14 cellular contexts compared by ENCODE assay signal in the genomic region with DNA sequence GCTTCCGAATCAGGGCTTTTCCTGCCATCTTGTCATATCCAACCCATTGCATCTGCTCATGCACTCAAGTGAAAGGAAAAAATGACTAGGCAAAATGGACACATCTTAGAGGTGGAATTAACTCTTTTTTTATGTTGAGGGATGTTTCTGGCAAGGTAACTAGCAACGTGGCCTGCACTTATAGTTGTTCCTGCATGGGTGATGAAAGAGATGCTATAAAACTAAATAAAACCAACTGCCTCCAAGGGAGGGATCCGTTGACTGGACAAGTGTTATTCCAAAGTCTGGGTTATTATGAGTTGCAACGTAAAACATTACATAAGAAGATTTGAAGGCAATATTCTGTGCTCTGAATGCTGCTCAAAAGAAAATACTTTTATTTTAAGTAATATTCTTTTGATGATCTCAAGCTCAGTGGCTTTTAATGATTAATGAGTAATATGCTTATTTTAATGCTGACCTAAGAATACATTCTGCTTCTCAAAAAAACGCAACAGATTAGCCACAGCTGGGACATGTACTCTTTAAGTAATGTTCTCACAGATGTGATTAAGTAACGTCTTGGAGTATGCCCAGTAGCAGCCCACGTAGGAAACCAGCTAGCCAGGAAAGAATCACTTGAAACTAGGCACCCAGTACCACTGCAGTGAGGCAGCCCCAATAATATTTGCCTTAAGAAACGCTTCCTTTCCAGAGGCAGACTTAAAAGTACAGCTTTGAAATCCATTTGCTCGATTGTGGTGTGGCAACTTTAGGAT. TPM values are rescaled to one million over a fixed set of nuclear protein-coding genes. Genes with fewer than 3 reads are reported as not detected.
DNase-seq lines count a peak whose midpoint lies in the region; ATAC-seq and TF ChIP-seq lines count a peak whose summit lies in the region.
"Had no signal": no experiment of that assay in that cellular context is flagged by ENCODE, and none has a peak within 500 bp of the region (broad histone marks: within the 10 kb centered on the region; RNA-seq: fewer than 3 reads in every experiment).

No MANE protein-coding gene starts in this region.

- H3K36me3 ChIP-seq in muscle layer of duodenum (ENCODE audit: control insufficient read depth in 1 of 2, insufficient read depth in 2 of 2, low read length in 2 of 2) (peaks cover 49 to 75% of the 10 kb centered on the region in 2 donors), upper lobe of right lung (peaks cover 77% of the 10 kb centered on the region), testis (ENCODE audit: low read depth, missing control alignments) (no peaks in the 10 kb centered on the region)

- TF ChIP-seq CTCF in VCaP (conservative IDR thresholded peaks at IDR 0.05) (no peak), upper lobe of right lung (IDR thresholded peaks at IDR 0.05) (no peak), testis (IDR thresholded peaks at IDR 0.05) (no peak)

- DNase-seq in fibroblast of peridontal ligament (ENCODE audit: extremely low read depth): peak; percentile 82
- no peak for DNase-seq in upper lobe of right lung
- DNase-seq in testis: no peak
- DNase-seq: activated B cell treated with CpG ODN at 0.5 μM for 24 hours; activated T-cell treated with anti-CD3 and anti-CD28 coated beads, Interleukin-2, amount 50 U/mL, for 4 hours; Calu3; endodermal cell; midbrain; NCI-H2081 had no signal

- H3K4me1 ChIP-seq in muscle layer of duodenum (ENCODE audit: control insufficient read depth in 1 of 2, insufficient read depth in 2 of 2, low read length in 2 of 2) (peaks cover 12 to 22% of the 10 kb centered on the region in 2 donors), upper lobe of right lung (peaks cover 28% of the 10 kb centered on the region), testis (peaks cover 19% of the 10 kb centered on the region)
- H3K4me1 ChIP-seq: SJSA1 had no signal

- intact Hi-C loops in upper lobe of right lung (cut with DNase I): no loop called here
- intact Hi-C loops in testis (cut with DNase I; ENCODE audit: low total_unique reads): no loop called here

- H3K9me3 ChIP-seq in muscle layer of duodenum (ENCODE audit: control insufficient read depth in 1 of 2, low read length in 2 of 2) (no peaks in the 10 kb centered on the region), upper lobe of right lung (no peaks in the 10 kb centered on the region), testis (no peaks in the 10 kb centered on the region)
- H3K9me3 ChIP-seq: SJSA1 had no signal

- H3K4me3 ChIP-seq in muscle layer of duodenum (ENCODE audit: low read depth in 1 of 2, low read length in 2 of 2): no peak overlapping the region
- H3K4me3 ChIP-seq in upper lobe of right lung: no peak overlapping the region
- H3K4me3 ChIP-seq in testis: no peak overlapping the region
- H3K4me3 ChIP-seq: SJSA1 had no signal

- WGBS in testis, 2 donors: 56 to 65% methylated on average over 9 of the region's 9 CpGs

- ATAC-seq in upper lobe of right lung (peak; percentile 61), GM19324 (IDR thresholded peaks at IDR 0.05; ENCODE audit: low FRiP score, unreplicated experiment) (no peak), GM21447 (IDR thresholded peaks at IDR 0.05; ENCODE audit: unreplicated experiment) (no peak)
- ATAC-seq: activated T-cell treated with anti-CD3 and anti-CD28 coated beads, Interleukin-2, amount 50 U/mL, for 4 hours had no signal

- TF ChIP-seq POLR2A in testis (IDR thresholded peaks at IDR 0.05): no peak

- H3K27ac ChIP-seq in VCaP (peak overlapping the region; percentile 27), muscle layer of duodenum (ENCODE audit: low read length) (peak overlapping the region; percentile 17), upper lobe of right lung (no peak overlapping the region), testis (peak overlapping the region in 1 of 2 donors; percentile 33)
- H3K27ac ChIP-seq: SJSA1 had no signal

- H3K27me3 ChIP-seq in muscle layer of duodenum (ENCODE audit: low read depth, low read length): no peaks in the 10 kb centered on the region
- no peaks in the 10 kb centered on the region for H3K27me3 ChIP-seq in upper lobe of right lung
- H3K27me3 ChIP-seq in testis: no peaks in the 10 kb centered on the region
- H3K27me3 ChIP-seq: SJSA1 had no signal

RNA-seq across cellular contexts. Expression of gene KLF3, which starts 27.4 kb away (rescaled TPM):
- total RNA-seq in upper lobe of right lung (70.6 TPM), testis (10 to 100 TPM; 21.2 to 24.6 TPM)
- polyA plus RNA-seq in testis (ENCODE audit: insufficient read depth, low read depth, low replicate concordance): 16.4 TPM
